ENCODE assay signal across 8 cellular contexts in genomic region chrX:71998836-71999509, GRCh38.
DNase-seq lines count a peak whose midpoint lies in the region; ATAC-seq and TF ChIP-seq lines count a peak whose summit lies in the region.

No MANE protein-coding gene starts in this region.

- 16 to 25% (median 17%) methylated on average over 6 of the region's 6 CpGs for WGBS in heart left ventricle, 4 donors
- WGBS in esophagus squamous epithelium, 2 donors: 4 to 22% methylated on average over 5 to 6 of the region's 6 CpGs
- WGBS in ovary, 3 donors: 6 to 21% (median 17%) methylated on average over 6 of the region's 6 CpGs

- H3K4me1 ChIP-seq in heart left ventricle (peaks cover 0 to 22% (median 4%) of the 10 kb centered on the region in 12 donors), esophagus squamous epithelium (peaks cover 0 to 9% (median 0%) of the 10 kb centered on the region in 3 donors), ovary (ENCODE audit: insufficient read depth) (no peaks in the 10 kb centered on the region)

- ATAC-seq in heart left ventricle (peak in 2 of 4 donors; percentile 13 to 31), HG02610 (IDR thresholded peaks at IDR 0.05; ENCODE audit: unreplicated experiment) (no peak), GM18873 (IDR thresholded peaks at IDR 0.05; ENCODE audit: low FRiP score, unreplicated experiment) (no peak)

- peaks cover 0 to 24% (median 0%) of the 10 kb centered on the region in 9 donors for H3K27me3 ChIP-seq in heart left ventricle
- H3K27me3 ChIP-seq in WERI-Rb-1 (ENCODE audit: insufficient read depth, low read depth, severe bottlenecking): no peaks in the 10 kb centered on the region
- H3K27me3 ChIP-seq in esophagus squamous epithelium: no peaks in the 10 kb centered on the region
- no peaks in the 10 kb centered on the region for H3K27me3 ChIP-seq in ovary

- intact Hi-C loops in heart left ventricle (cut with DNase I): loop anchor here in 3 of 10 donors (1.0 to 5.0 kb wide), 2 partner anchors 127 to 128 kb away; no protein-coding TSS in a partner anchor
- intact Hi-C loops in cardiac septum (cut with DNase I): loop anchor here (5.0 kb wide), 1 partner anchor 87 kb away; the partner anchor contains the start of gene NHSL2
- intact Hi-C loops in esophagus squamous epithelium (cut with DNase I): no loop called here
- intact Hi-C loops in ovary (cut with DNase I): loop anchor here in 1 of 4 donors (5.0 kb wide), 1 partner anchor 128 kb away; no protein-coding TSS in a partner anchor

- H3K36me3 ChIP-seq in heart left ventricle (no peaks in the 10 kb centered on the region), WERI-Rb-1 (no peaks in the 10 kb centered on the region), esophagus squamous epithelium (no peaks in the 10 kb centered on the region), ovary (no peaks in the 10 kb centered on the region)

- no peaks in the 10 kb centered on the region for H3K9me3 ChIP-seq in heart left ventricle
- H3K9me3 ChIP-seq in WERI-Rb-1 (ENCODE audit: severe bottlenecking): no peaks in the 10 kb centered on the region
- no peaks in the 10 kb centered on the region for H3K9me3 ChIP-seq in esophagus squamous epithelium
- H3K9me3 ChIP-seq in ovary: no peaks in the 10 kb centered on the region

- H3K4me3 ChIP-seq in heart left ventricle (no peak overlapping the region), WERI-Rb-1 (ENCODE audit: low read depth, low read length) (no peak overlapping the region), esophagus squamous epithelium (no peak overlapping the region), ovary (no peak overlapping the region)

- no peak overlapping the region for H3K27ac ChIP-seq in heart left ventricle
- H3K27ac ChIP-seq in WERI-Rb-1: peak overlapping the region; percentile 14; the same call in 1 of the 2 replicates
- H3K27ac ChIP-seq in esophagus squamous epithelium: no peak overlapping the region
- H3K27ac ChIP-seq in ovary: no peak overlapping the region

- no peak for TF ChIP-seq EP300 in ovary (IDR thresholded peaks at IDR 0.05)

- TF ChIP-seq CTCF in heart left ventricle (IDR thresholded peaks at IDR 0.05) (peak; percentile 33 to 70 (median 54)), WERI-Rb-1 (IDR thresholded peaks at IDR 0.05; ENCODE audit: low read depth, low read length) (peak; percentile 49), esophagus squamous epithelium (IDR thresholded peaks at IDR 0.05) (peak; percentile 21 to 66 (median 46)), ovary (IDR thresholded peaks at IDR 0.05) (peak; percentile 20 to 49 (median 42))

- TF ChIP-seq POLR2A in heart left ventricle (IDR thresholded peaks at IDR 0.05) (no peak), esophagus squamous epithelium (IDR thresholded peaks at IDR 0.05) (no peak), ovary (IDR thresholded peaks at IDR 0.05) (no peak)

- DNase-seq in heart left ventricle (peak in 2 of 5 donors; percentile 19 to 21), cardiac septum (ENCODE audit: low spot score) (no peak), LoVo (ENCODE audit: low spot score) (peak; percentile 4), WERI-Rb-1 (peak; percentile 58), esophagus squamous epithelium (lab: John Stamatoyannopoulos, UW) (no peak), ovary (peak in 2 of 5 donors; percentile 44 to 54)

Comparison
In these comparisons a context has a peak if more than half of its experiments do, and no peak if none do; other contexts are left out.
1. DNase-seq: peak in LoVo (single experiment) and WERI-Rb-1 (single experiment); none in cardiac septum (single experiment) and esophagus squamous epithelium (single experiment).
2. Peak in every context shown above with its lines, with median percentiles within 50 percentile points of each other: CTCF ChIP-seq.